In genomic region chr17:32335647-32336046, GRCh38 we compare ENCODE assay signal across 1 cellular context.
A peak's percentile ranks its signal among the peaks of the same experiment; 100 is the strongest.
TF ChIP-seq lines count a peak whose summit lies in the region.

No MANE protein-coding gene starts in this region.

TF ChIP-seq in SK-N-SH, 30 proteins besides CTCF, POLR2A, EP300 and RAD21 (continued from another document):
- TF ChIP-seq REST (IDR thresholded peaks at IDR 0.05; ENCODE audit: low read depth, low read length) (no peak), NFIC (IDR thresholded peaks at IDR 0.05; ENCODE audit: borderline replicate concordance) (no peak), GATA2 (CRISPR knock-in tag; IDR thresholded peaks at IDR 0.05) (no peak), TCF12 (IDR thresholded peaks at IDR 0.05) (peak; percentile 16; the same call in 1 of the 2 replicates), GABPA (IDR thresholded peaks at IDR 0.05; ENCODE audit: low read depth) (no peak), FOSL2 (IDR thresholded peaks at IDR 0.05; ENCODE audit: borderline replicate concordance, low read depth) (peak; percentile 56; the same call in 1 of the 2 replicates)
